In the genomic region with DNA sequence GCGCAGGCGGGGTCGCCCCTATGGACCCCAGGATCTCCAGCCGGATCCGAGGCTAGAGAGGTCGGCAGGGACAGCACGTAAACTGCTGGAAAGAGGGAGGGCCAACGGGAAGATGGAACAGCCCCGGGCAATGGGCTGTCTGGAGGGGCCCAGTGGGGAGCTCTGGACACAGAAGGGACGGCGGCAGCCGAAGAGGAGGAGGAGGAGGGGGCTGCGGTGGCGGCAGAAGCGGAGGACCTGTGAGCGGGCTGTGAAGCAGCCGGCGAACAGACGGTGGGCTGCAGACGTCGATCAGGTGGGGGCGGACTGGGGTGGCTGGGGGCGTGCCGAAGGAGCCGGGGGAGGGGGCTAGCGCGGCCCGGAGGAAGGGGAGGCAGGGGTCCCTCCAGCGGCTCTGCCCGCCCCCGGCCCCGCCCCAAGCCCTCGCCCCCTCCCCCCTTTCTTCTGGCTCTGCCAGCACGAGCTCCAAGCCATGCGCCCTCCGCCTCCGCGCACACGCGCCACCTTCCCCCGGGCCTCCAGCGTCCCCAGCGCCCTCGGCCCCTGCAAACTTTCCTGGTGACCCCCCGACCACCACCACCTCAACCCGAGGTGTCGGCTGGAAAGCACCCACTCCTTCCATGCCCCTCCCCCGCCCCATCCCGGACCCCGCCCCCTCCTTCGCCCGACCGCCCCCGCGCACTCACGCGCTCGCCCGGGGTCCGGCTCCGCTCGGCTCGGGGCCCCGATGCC, we compare ENCODE assay signal across 8 cellular contexts. TPM values are rescaled to one million over a fixed set of nuclear protein-coding genes. Genes with fewer than 3 reads are reported as not detected.
A peak's percentile ranks its signal among the peaks of the same experiment; 100 is the strongest.
DNase-seq lines count a peak whose midpoint lies in the region; ATAC-seq and TF ChIP-seq lines count a peak whose summit lies in the region.

No MANE protein-coding gene starts in this region.

- DNase-seq in DMS79 (lab: John Stamatoyannopoulos, UW) (peak; percentile 7), HEK293T (ENCODE audit: extremely low spot score) (peak; percentile 47), RKO (ENCODE audit: low spot score) (peak; percentile 28), cardiac fibroblast (ENCODE audit: low read depth in 2 of 2) (peak; percentile 40 to 68), left colon (peak; percentile 63 to 64), stomach (peak; percentile 33), NOMO-1 treated with DMSO at 0.1 percent for 48 hours (lab: John Stamatoyannopoulos, UW; ENCODE audit: unreplicated experiment) (no peak), SIG-M5 (lab: John Stamatoyannopoulos, UW) (no peak)

- POLR2A ChIA-PET in HEK293T (lab: Yijun Ruan, JAX): interaction anchor here (1.0 to 7.8 kb wide), 4 partner anchors 9 to 13 kb away, joined by 4 to 121 read pairs (median 10); a partner anchor contains a TSS

- H3K27ac ChIP-seq in stomach: peak overlapping the region; percentile 94 to 99 (median 98)

- no peaks in the 10 kb centered on the region for H3K27me3 ChIP-seq in stomach

- intact Hi-C loops in left colon (cut with DNase I, micrococcal nuclease) (no loop called here), stomach (cut with DNase I; ENCODE audit: low total_unique reads) (no loop called here)

- CTCF ChIA-PET in HEK293T (lab: Yijun Ruan, JAX): no interaction called here

- no peak for TF ChIP-seq CTCF in cardiac fibroblast (IDR thresholded peaks at IDR 0.05; ENCODE audit: low read depth, low read length)
- TF ChIP-seq CTCF in stomach (IDR thresholded peaks at IDR 0.05): no peak

- no peak for TF ChIP-seq EP300 in stomach (IDR thresholded peaks at IDR 0.05)

- WGBS in stomach, 5 donors: 1 to 3% (median 2%) methylated on average over 27 to 63 of the region's 64 CpGs

- ATAC-seq in left colon: peak; percentile 4

- no peaks in the 10 kb centered on the region for H3K9me3 ChIP-seq in stomach

- peak overlapping the region; percentile 86 to 91 for H3K4me3 ChIP-seq in cardiac fibroblast (replicated peaks in 1 of 2; ENCODE audit: low read depth in 2 of 2, low read length in 2 of 2)
- peak overlapping the region; percentile 77 to 90 (median 84) for H3K4me3 ChIP-seq in stomach

- no peak for TF ChIP-seq POLR2A in stomach (IDR thresholded peaks at IDR 0.05)

- H3K4me1 ChIP-seq in stomach: peaks cover 47 to 62% (median 54%) of the 10 kb centered on the region in 4 donors

- H3K36me3 ChIP-seq in stomach: peaks cover 29 to 48% (median 46%) of the 10 kb centered on the region in 4 donors

TF ChIP-seq in HEK293T, 16 proteins besides CTCF, POLR2A, EP300 and RAD21:
- TF ChIP-seq NFRKB (IDR thresholded peaks at IDR 0.05): no peak
- TF ChIP-seq LEF1 (IDR thresholded peaks at IDR 0.05; ENCODE audit: borderline replicate concordance): no peak
- no peak for TF ChIP-seq BHLHE40 (IDR thresholded peaks at IDR 0.05; ENCODE audit: borderline replicate concordance)
- TF ChIP-seq FOXM1 (IDR thresholded peaks at IDR 0.05; ENCODE audit: borderline replicate concordance): no peak
- no peak for TF ChIP-seq FOXK2 (IDR thresholded peaks at IDR 0.05)
- TF ChIP-seq TARDBP (IDR thresholded peaks at IDR 0.05): no peak
- TF ChIP-seq CTBP1 (IDR thresholded peaks at IDR 0.05; ENCODE audit: borderline replicate concordance): no peak
- no peak for TF ChIP-seq L3MBTL2 (conservative IDR thresholded peaks at IDR 0.05)
- no peak for TF ChIP-seq ZNF384 (IDR thresholded peaks at IDR 0.05)
- TF ChIP-seq ARNT (IDR thresholded peaks at IDR 0.05): no peak
- no peak for TF ChIP-seq HDGF (IDR thresholded peaks at IDR 0.05; ENCODE audit: borderline replicate concordance)
TF ChIP-seq in HEK293T: peak in this region for 0.

RNA-seq across cellular contexts. Expression of a gene that starts 0.4 kb away (rescaled TPM):
- total RNA-seq in left colon: 100 to 1,000 TPM; 135 to 191 TPM
- total RNA-seq in stomach: 100 to 1,000 TPM in 3 of 5 donors, 10 to 100 TPM in 2; 59.4 to 238 (median 126) TPM
- polyA plus RNA-seq in stomach: 100 to 1,000 TPM in 2 of 3 donors, 10 to 100 TPM in 1; 84.9 to 136 (median 111) TPM

RNA-seq across cellular contexts. Expression of a gene that starts 11.4 kb away (rescaled TPM):
- 10 to 100 TPM; 56.5 to 67.8 TPM for total RNA-seq in left colon
- total RNA-seq in stomach: 10 to 100 TPM; 15.8 to 62.9 (median 41.9) TPM
- 10 to 100 TPM; 43.5 to 58.8 (median 50.6) TPM for polyA plus RNA-seq in stomach

RNA-seq across cellular contexts. Expression of a gene that starts 13.8 kb away (rescaled TPM):
- total RNA-seq in left colon (not detected), stomach (1 to 10 TPM in 1 of 5 donors, under 1 TPM in 1, not detected in 3; 0.18 to 1.7 TPM)
- not detected for polyA plus RNA-seq in stomach

RNA-seq across cellular contexts. Expression of a gene that starts 56.6 kb away (rescaled TPM):
- total RNA-seq in left colon (not detected), stomach (not detected)
- polyA plus RNA-seq in stomach: not detected

Comparison
In these comparisons a context has a peak if more than half of its experiments do, and no peak if none do; other contexts are left out.
1. DNase-seq: peak in DMS79 (single experiment), HEK293T (single experiment), RKO (single experiment), cardiac fibroblast (2 of 2), left colon (2 of 2) and stomach (single experiment); none in NOMO-1 treated with DMSO at 0.1 percent for 48 hours (single experiment) and SIG-M5 (single experiment).